Comparison of ENCODE assay signal across 37 cellular contexts in genomic region chr12:90645181-90645580, GRCh38.
"Had no signal": no experiment of that assay in that cellular context is flagged by ENCODE, and none has a peak within 500 bp of the region (broad histone marks: within the 10 kb centered on the region; RNA-seq: fewer than 3 reads in every experiment).

No MANE protein-coding gene starts in this region.

- H3K4me3 ChIP-seq: ascending aorta, cardiac muscle cell had no signal

- H3K27ac Mint-ChIP-seq: activated B cell treated with CpG ODN at 0.5 μM for 24 hours; activated CD4-positive, alpha-beta memory T cell treated with anti-CD3 and anti-CD28 coated beads for 36 hours; activated CD4-positive, alpha-beta T cell treated with anti-CD3 and anti-CD28 coated beads, Interleukin-2, amount 10 ng/mL, durations not matched to agents 24 days and 14 days; activated CD8-positive, alpha-beta memory T cell treated with anti-CD3 and anti-CD28 coated beads, Interleukin-2, amount 10 ng/mL, durations not matched to agents 7 days and 5 days; activated CD8-positive, alpha-beta T cell treated with anti-CD3 and anti-CD28 coated beads, Interleukin-2, amount 10 ng/mL, durations not matched to agents 7 days and 5 days; activated naive CD4-positive, alpha-beta T cell treated with anti-CD3 and anti-CD28 coated beads, Interleukin-2, amount 10 ng/mL, durations not matched to agents 7 days and 5 days; activated naive CD4-positive, alpha-beta T cell treated with anti-CD3 and anti-CD28 coated beads, Interleukin-2, amount 50 U/mL, for 24 hours; activated naive CD8-positive, alpha-beta T cell; activated naive CD8-positive, alpha-beta T cell treated with anti-CD3 and anti-CD28 coated beads, Interleukin-2, amount 10 ng/mL, durations not matched to agents 7 days and 5 days; activated naive CD8-positive, alpha-beta T cell treated with anti-CD3 and anti-CD28 coated beads, Interleukin-2, amount 50 U/mL, for 24 hours; activated T-cell treated with anti-CD3 and anti-CD28 coated beads, Interleukin-2, amount 50 U/mL, for 24 hours; activated T-helper 2 cell treated with anti-CD3 and anti-CD28 coated beads, Interferon-gamma antibody, Interleukin-2, Interleukin-4, amounts not matched to agents 10 μg/mL and 5 μg/mL and 100 μg/mL, durations not matched to agents 14 hours and 24 hours and 36 hours; brain; T-helper 1 cell treated with Interleukin-12 subunit alpha and Interleukin-12 subunit beta and Interleukin-4 antibody, amounts not matched to agents 30 μg/mL and 1 μg/mL, for 36 hours; T-helper 2 cell treated with Interferon-gamma antibody and Interleukin-4, amounts not matched to agents 5 μg/mL and 100 μg/mL, for 36 hours had no signal

- H3K4me1 Mint-ChIP-seq: activated B cell treated with CpG ODN at 0.5 μM for 24 hours; activated CD4-positive, alpha-beta T cell treated with anti-CD3 and anti-CD28 coated beads, Interleukin-2, amount 10 ng/mL, durations not matched to agents 24 days and 14 days; activated CD8-positive, alpha-beta memory T cell treated with anti-CD3 and anti-CD28 coated beads, Interleukin-2, amount 10 ng/mL, durations not matched to agents 7 days and 5 days; activated naive CD4-positive, alpha-beta T cell treated with anti-CD3 and anti-CD28 coated beads, Interleukin-2, amount 10 ng/mL, durations not matched to agents 7 days and 5 days; activated naive CD4-positive, alpha-beta T cell treated with anti-CD3 and anti-CD28 coated beads, Interleukin-2, amount 50 U/mL, for 24 hours; activated naive CD8-positive, alpha-beta T cell treated with anti-CD3 and anti-CD28 coated beads, Interleukin-2, amount 10 ng/mL, durations not matched to agents 7 days and 5 days; activated naive CD8-positive, alpha-beta T cell treated with anti-CD3 and anti-CD28 coated beads, Interleukin-2, amount 50 U/mL, for 24 hours; brain; central memory CD8-positive, alpha-beta T cell had no signal

- H3K4me3 Mint-ChIP-seq: activated B cell treated with CpG ODN at 0.5 μM for 24 hours; activated CD4-positive, alpha-beta memory T cell treated with anti-CD3 and anti-CD28 coated beads for 36 hours; activated CD4-positive, alpha-beta T cell treated with anti-CD3 and anti-CD28 coated beads, Interleukin-2, amount 10 ng/mL, durations not matched to agents 24 days and 14 days; activated CD8-positive, alpha-beta memory T cell treated with anti-CD3 and anti-CD28 coated beads, Interleukin-2, amount 10 ng/mL, durations not matched to agents 7 days and 5 days; activated CD8-positive, alpha-beta T cell treated with anti-CD3 and anti-CD28 coated beads, Interleukin-2, amount 10 ng/mL, durations not matched to agents 7 days and 5 days; activated naive CD4-positive, alpha-beta T cell treated with anti-CD3 and anti-CD28 coated beads, Interleukin-2, amount 10 ng/mL, durations not matched to agents 7 days and 5 days; activated naive CD4-positive, alpha-beta T cell treated with anti-CD3 and anti-CD28 coated beads, Interleukin-2, amount 50 U/mL, for 24 hours; activated naive CD8-positive, alpha-beta T cell; activated naive CD8-positive, alpha-beta T cell treated with anti-CD3 and anti-CD28 coated beads, Interleukin-2, amount 10 ng/mL, durations not matched to agents 7 days and 5 days; activated naive CD8-positive, alpha-beta T cell treated with anti-CD3 and anti-CD28 coated beads, Interleukin-2, amount 50 U/mL, for 24 hours; activated T-cell treated with anti-CD3 and anti-CD28 coated beads, Interleukin-2, amount 50 U/mL, for 24 hours; brain; central memory CD8-positive, alpha-beta T cell; T-helper 1 cell treated with Interleukin-12 subunit alpha and Interleukin-12 subunit beta and Interleukin-4 antibody, amounts not matched to agents 30 μg/mL and 1 μg/mL, for 36 hours; T-helper 2 cell treated with Interferon-gamma antibody and Interleukin-4, amounts not matched to agents 5 μg/mL and 100 μg/mL, for 36 hours had no signal

- H3K27me3 Mint-ChIP-seq: activated B cell treated with CpG ODN at 0.5 μM for 24 hours; activated CD4-positive, alpha-beta memory T cell treated with anti-CD3 and anti-CD28 coated beads for 36 hours; activated CD4-positive, alpha-beta T cell treated with anti-CD3 and anti-CD28 coated beads, Interleukin-2, amount 10 ng/mL, durations not matched to agents 24 days and 14 days; activated CD8-positive, alpha-beta memory T cell treated with anti-CD3 and anti-CD28 coated beads, Interleukin-2, amount 10 ng/mL, durations not matched to agents 7 days and 5 days; activated naive CD4-positive, alpha-beta T cell treated with anti-CD3 and anti-CD28 coated beads, Interleukin-2, amount 10 ng/mL, durations not matched to agents 7 days and 5 days; activated naive CD4-positive, alpha-beta T cell treated with anti-CD3 and anti-CD28 coated beads, Interleukin-2, amount 50 U/mL, for 24 hours; activated naive CD8-positive, alpha-beta T cell; activated naive CD8-positive, alpha-beta T cell treated with anti-CD3 and anti-CD28 coated beads, Interleukin-2, amount 10 ng/mL, durations not matched to agents 7 days and 5 days; activated naive CD8-positive, alpha-beta T cell treated with anti-CD3 and anti-CD28 coated beads, Interleukin-2, amount 50 U/mL, for 24 hours; activated T-cell treated with anti-CD3 and anti-CD28 coated beads, Interleukin-2, amount 50 U/mL, for 24 hours; central memory CD8-positive, alpha-beta T cell had no signal

- DNase-seq: activated B cell treated with CpG ODN at 0.5 μM for 24 hours; activated CD4-positive, alpha-beta memory T cell treated with anti-CD3 and anti-CD28 coated beads for 36 hours; activated CD4-positive, alpha-beta T cell treated with anti-CD3 and anti-CD28 coated beads for 4 hours; activated CD4-positive, alpha-beta T cell treated with anti-CD3 and anti-CD28 coated beads, Interleukin-2, amount 10 ng/mL, durations not matched to agents 24 days and 14 days; activated CD4-positive, alpha-beta T cell treated with anti-CD3 and anti-CD28 coated beads, Interleukin-2, amount 50 U/mL, for 1 hour; activated CD4-positive, alpha-beta T cell treated with anti-CD3 and anti-CD28 coated beads, Interleukin-2, amount 50 U/mL, for 4 hours; activated CD4-positive, CD25-positive, alpha-beta regulatory T cell treated with anti-CD3 and anti-CD28 coated beads, Interleukin-2, amount 50 U/mL, for 72 hours; activated CD8-positive, alpha-beta memory T cell treated with anti-CD3 and anti-CD28 coated beads for 24 hours; activated CD8-positive, alpha-beta memory T cell treated with anti-CD3 and anti-CD28 coated beads, Interleukin-2, amount 10 ng/mL, durations not matched to agents 7 days and 5 days; activated CD8-positive, alpha-beta memory T cell treated with anti-CD3 and anti-CD28 coated beads, Interleukin-2, amount 50 U/mL, for 48 hours; activated CD8-positive, alpha-beta T cell treated with anti-CD3 and anti-CD28 coated beads, Interleukin-2, amount 10 ng/mL, durations not matched to agents 7 days and 5 days; activated effector memory CD4-positive, alpha-beta T cell treated with Interleukin-2 at 50 U/mL for 16 hours; activated gamma-delta T cell; activated naive CD4-positive, alpha-beta T cell treated with anti-CD3 and anti-CD28 coated beads, Interleukin-2, amount 10 ng/mL, durations not matched to agents 7 days and 5 days; activated naive CD4-positive, alpha-beta T cell treated with Interleukin-2 at 50 U/mL for 16 hours; activated naive CD8-positive, alpha-beta T cell treated with anti-CD3 and anti-CD28 coated beads, Interleukin-2, amount 10 ng/mL, durations not matched to agents 7 days and 5 days; activated naive CD8-positive, alpha-beta T cell treated with anti-CD3 and anti-CD28 coated beads, Interleukin-2, amount 50 U/mL, for 24 hours; activated T-cell treated with anti-CD3 and anti-CD28 coated beads, Interleukin-2, amount 50 U/mL, for 24 hours; activated T-cell treated with anti-CD3 and anti-CD28 coated beads, Interleukin-2, amount 50 U/mL, for 48 hours; amygdala; anterior cingulate cortex; caudate nucleus; cerebellar nuclear complex; T-helper 1 cell; T-helper 2 cell; T-helper 9 cell had no signal

- H3K36me3 Mint-ChIP-seq: activated CD4-positive, alpha-beta memory T cell treated with anti-CD3 and anti-CD28 coated beads for 36 hours; activated CD8-positive, alpha-beta memory T cell treated with anti-CD3 and anti-CD28 coated beads, Interleukin-2, amount 10 ng/mL, durations not matched to agents 7 days and 5 days; activated naive CD4-positive, alpha-beta T cell treated with anti-CD3 and anti-CD28 coated beads, Interleukin-2, amount 10 ng/mL, durations not matched to agents 7 days and 5 days; activated naive CD4-positive, alpha-beta T cell treated with anti-CD3 and anti-CD28 coated beads, Interleukin-2, amount 50 U/mL, for 24 hours; activated naive CD8-positive, alpha-beta T cell; activated naive CD8-positive, alpha-beta T cell treated with anti-CD3 and anti-CD28 coated beads, Interleukin-2, amount 10 ng/mL, durations not matched to agents 7 days and 5 days; brain had no signal

- ATAC-seq: activated CD8-positive, alpha-beta memory T cell treated with anti-CD3 and anti-CD28 coated beads, Interleukin-2, amount 10 ng/mL, durations not matched to agents 7 days and 5 days; activated CD8-positive, alpha-beta T cell treated with anti-CD3 and anti-CD28 coated beads, Interleukin-2, amount 10 ng/mL, durations not matched to agents 7 days and 5 days; activated naive CD8-positive, alpha-beta T cell treated with anti-CD3 and anti-CD28 coated beads, Interleukin-2, amount 50 U/mL, for 24 hours had no signal

- H3K36me3 ChIP-seq: ascending aorta, cardiac muscle cell had no signal

- FAIRE-seq: bronchial epithelial cell had no signal

- H3K9me3 ChIP-seq: ascending aorta had no signal

- H3K9me3 Mint-ChIP-seq: activated CD4-positive, alpha-beta T cell treated with anti-CD3 and anti-CD28 coated beads, Interleukin-2, amount 10 ng/mL, durations not matched to agents 24 days and 14 days; activated naive CD4-positive, alpha-beta T cell treated with anti-CD3 and anti-CD28 coated beads, Interleukin-2, amount 50 U/mL, for 24 hours; T-helper 1 cell treated with Interleukin-12 subunit alpha and Interleukin-12 subunit beta and Interleukin-4 antibody, amounts not matched to agents 30 μg/mL and 1 μg/mL, for 36 hours; T-helper 2 cell treated with Interferon-gamma antibody and Interleukin-4, amounts not matched to agents 5 μg/mL and 100 μg/mL, for 36 hours had no signal

- H3K4me1 ChIP-seq: ascending aorta had no signal

- H3K27me3 ChIP-seq: ascending aorta, cardiac muscle cell had no signal

- H3K27ac ChIP-seq: ascending aorta, cardiac muscle cell, VCaP had no signal
